In the genomic region with DNA sequence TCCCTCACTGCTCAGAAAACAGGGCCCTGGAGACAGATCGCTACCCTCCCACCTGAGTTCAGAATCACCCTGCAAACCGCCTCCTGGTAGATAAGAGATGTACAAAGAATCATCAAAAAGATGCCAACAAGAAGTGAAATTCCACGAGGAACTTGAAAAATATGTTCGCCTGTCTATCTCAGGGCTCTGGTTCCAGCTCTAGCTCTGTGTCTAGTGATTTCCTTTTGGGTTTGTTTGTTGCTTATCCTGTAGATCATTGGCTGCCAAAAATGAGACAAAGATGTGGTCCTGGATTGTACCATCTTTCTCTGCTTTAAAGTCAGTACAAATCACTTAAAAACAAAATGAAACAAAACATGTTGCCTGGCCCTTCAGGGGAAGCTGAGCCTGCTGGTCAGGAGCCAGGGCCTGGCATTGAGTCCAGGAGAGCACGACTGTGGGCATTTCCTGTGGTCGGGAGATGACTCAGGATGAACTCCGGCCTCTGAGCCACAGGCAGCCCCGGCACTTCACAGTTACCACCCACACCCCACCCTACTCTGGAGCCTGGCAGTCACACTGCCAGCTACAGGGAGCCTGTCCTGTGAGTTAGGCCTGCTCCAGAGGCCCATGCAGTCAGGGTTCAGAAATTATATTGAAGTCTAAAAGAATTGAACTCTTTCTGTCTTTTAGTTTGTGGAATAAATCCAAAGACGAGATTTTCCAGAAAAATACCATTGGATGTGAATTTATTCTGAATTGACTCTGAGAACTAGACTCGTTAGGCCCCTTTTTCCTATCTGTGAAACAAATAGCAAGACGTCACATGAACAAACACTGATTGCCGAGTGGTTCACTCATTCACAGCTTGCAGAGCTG, we compare ENCODE assay signal across 9 cellular contexts. TPM values are rescaled to one million over a fixed set of nuclear protein-coding genes. Genes with fewer than 3 reads are reported as not detected.
DNase-seq lines count a peak whose midpoint lies in the region; ATAC-seq, FAIRE-seq and TF ChIP-seq lines count a peak whose summit lies in the region.
"Had no signal": no experiment of that assay in that cellular context is flagged by ENCODE, and none has a peak within 500 bp of the region (broad histone marks: within the 10 kb centered on the region; RNA-seq: fewer than 3 reads in every experiment).

No MANE protein-coding gene starts in this region.

- H3K4me3 ChIP-seq in fibroblast of pulmonary artery (replicated peaks; ENCODE audit: low read depth, low read length) (no peak overlapping the region), osteoblast (ENCODE audit: insufficient read depth, low read length) (peak overlapping the region; percentile 24)

- H3K4me2 ChIP-seq in osteoblast (ENCODE audit: insufficient read depth, low read length) = peak overlapping the region; percentile 70

- H3K36me3 ChIP-seq in osteoblast (ENCODE audit: insufficient read depth, low read length) = no peaks in the 10 kb centered on the region

- TF ChIP-seq POLR2A in GM12892 (IDR thresholded peaks at IDR 0.05; ENCODE audit: low read depth, low read length) = no peak

- peak overlapping the region; percentile 71 for H2AFZ ChIP-seq in osteoblast (ENCODE audit: low read length)

- no peaks in the 10 kb centered on the region for H3K27me3 ChIP-seq in osteoblast (ENCODE audit: insufficient read depth, low read length)

- H3K4me1 ChIP-seq in osteoblast (ENCODE audit: insufficient read depth, low read length) = peaks cover 55% of the 10 kb centered on the region

- peak overlapping the region; percentile 82 for H3K27ac ChIP-seq in osteoblast (ENCODE audit: low read depth, low read length)

- no peak for FAIRE-seq in GM12892 (lab: Jason Lieb, UNC)

- H4K20me1 ChIP-seq in osteoblast (ENCODE audit: insufficient read depth, low read length) = no peaks in the 10 kb centered on the region

- ATAC-seq in GM21619 (IDR thresholded peaks at IDR 0.05; ENCODE audit: unreplicated experiment) = peak; percentile 39
- no peak for ATAC-seq in GM18519 (IDR thresholded peaks at IDR 0.05; ENCODE audit: low FRiP score, unreplicated experiment)

- H3K79me2 ChIP-seq in osteoblast (ENCODE audit: insufficient read depth, low read length) = no peaks in the 10 kb centered on the region

- H3K9me3 ChIP-seq in osteoblast (ENCODE audit: low read depth, low read length) = no peaks in the 10 kb centered on the region

- TF ChIP-seq CTCF in fibroblast of pulmonary artery (IDR thresholded peaks at IDR 0.05; ENCODE audit: low read length, missing control alignments) (no peak), osteoblast (IDR thresholded peaks at IDR 0.05; ENCODE audit: extremely low read depth, low read depth, low read length) (no peak)

- DNase-seq in A172 (ENCODE audit: low spot score) (peak; percentile 99), SW 1271 (lab: John Stamatoyannopoulos, UW) (peak; percentile 96 to 98), fibroblast of pulmonary artery (ENCODE audit: low read depth) (peak; percentile 85), osteoblast (ENCODE audit: insufficient read length, low spot score, missing footprints) (peak; percentile 86), NCI-H1105 treated with DMSO at 0.1 percent for 48 hours (lab: John Stamatoyannopoulos, UW) (no peak), GM12892 (ENCODE audit: insufficient read length) (no peak)
- DNase-seq: activated T-cell treated with anti-CD3 and anti-CD28 coated beads, Interleukin-2, amount 50 U/mL, for 4 hours had no signal

RNA-seq across cellular contexts. Expression of gene ITGB6, which starts 8.0 kb away (rescaled TPM):
- 0.29 and 1.00 TPM in 2 replicates for total RNA-seq in A172 (2014; rRNA removed; shearing (Covaris generic))
- total RNA-seq in osteoblast = under 0.01 TPM in 2 replicates
- not detected for polyA plus RNA-seq in GM12892 (2012; ENCODE audit: missing spikeins)
- total RNA-seq: activated T-cell treated with anti-CD3 and anti-CD28 coated beads, Interleukin-2, amount 50 U/mL, for 4 hours had no signal

Comparison
In these comparisons a context has a peak if more than half of its experiments do, and no peak if none do; other contexts are left out.
1. DNase-seq: peak in A172 (single experiment), SW 1271 (2 of 2), fibroblast of pulmonary artery (single experiment) and osteoblast (single experiment); none in NCI-H1105 treated with DMSO at 0.1 percent for 48 hours (single experiment) and GM12892 (single experiment).